ENCODE assay signal across 8 cellular contexts in genomic region chr5:138789771-138790242, GRCh38. TPM values are rescaled to one million over a fixed set of nuclear protein-coding genes. Genes with fewer than 3 reads are reported as not detected.
A peak's percentile ranks its signal among the peaks of the same experiment; 100 is the strongest.
DNase-seq lines count a peak whose midpoint lies in the region; ATAC-seq, FAIRE-seq and TF ChIP-seq lines count a peak whose summit lies in the region.

No MANE protein-coding gene starts in this region.

- peaks cover 28% of the 10 kb centered on the region for H3K4me1 Mint-ChIP-seq in endodermal cell
- H3K4me1 Mint-ChIP-seq in natural killer cell treated with Interleukin-12 subunit alpha and Interleukin-12 subunit beta and Interleukin-15 and Interleukin-18, amount 100 ng/mL, for 72 hours (ENCODE audit: low read depth in 2 of 2) = peaks cover 23 to 38% of the 10 kb centered on the region in 2 donors
- peaks cover 11% of the 10 kb centered on the region for H3K4me1 Mint-ChIP-seq in activated CD4-positive, alpha-beta memory T cell treated with anti-CD3 and anti-CD28 coated beads, Interleukin-2, amount 10 ng/mL, durations not matched to agents 7 days and 5 days
- peaks cover 15 to 24% of the 10 kb centered on the region in 2 donors for H3K4me1 Mint-ChIP-seq in effector memory CD8-positive, alpha-beta T cell (ENCODE audit: low read depth in 2 of 2)

- H3K9ac ChIP-seq in endodermal cell (ENCODE audit: extremely low read depth, low read length, poor library complexity, severe bottlenecking) = no peak overlapping the region

- no peaks in the 10 kb centered on the region for H3K9me3 ChIP-seq in endodermal cell (ENCODE audit: control insufficient read depth, low read length)

- H3K4me1 ChIP-seq in endodermal cell (ENCODE audit: control insufficient read depth, insufficient read depth, low read length) = no peaks in the 10 kb centered on the region

- no peak for TF ChIP-seq POLR2A in GM12892 (IDR thresholded peaks at IDR 0.05; ENCODE audit: low read depth, low read length)

- H3K4me3 ChIP-seq in BJ (ENCODE audit: low read depth, low read length) (no peak overlapping the region), endodermal cell (ENCODE audit: low read length) (no peak overlapping the region)

- CTCF ChIA-PET in BJ (lab: Yijun Ruan, JAX) = interaction anchor here (0.6 to 2.6 kb wide), 16 partner anchors 8 to 954 kb away, joined by 3 to 20 read pairs (median 5); no protein-coding TSS in a partner anchor
- CTCF ChIA-PET in activated CD4-positive, alpha-beta memory T cell treated with anti-CD3 and anti-CD28 coated beads, Interleukin-2, amount 10 ng/mL, durations not matched to agents 7 days and 5 days (lab: Charles Lee) = interaction anchor here (0.8 to 2.5 kb wide), 39 partner anchors 8 to 579 kb away, joined by 3 to 18 read pairs (median 4); no protein-coding TSS in a partner anchor

- no peaks in the 10 kb centered on the region for H3K27me3 Mint-ChIP-seq in endodermal cell (ENCODE audit: insufficient read depth)
- H3K27me3 Mint-ChIP-seq in natural killer cell treated with Interleukin-12 subunit alpha and Interleukin-12 subunit beta and Interleukin-15 and Interleukin-18, amount 100 ng/mL, for 72 hours = no peaks in the 10 kb centered on the region
- peaks cover 4% of the 10 kb centered on the region for H3K27me3 Mint-ChIP-seq in activated CD4-positive, alpha-beta memory T cell treated with anti-CD3 and anti-CD28 coated beads, Interleukin-2, amount 10 ng/mL, durations not matched to agents 7 days and 5 days
- H3K27me3 Mint-ChIP-seq in effector memory CD8-positive, alpha-beta T cell = no peaks in the 10 kb centered on the region

- DNase-seq in BJ (ENCODE audit: low read depth) (no peak), GM12892 (ENCODE audit: insufficient read length) (peak; percentile 19), NCI-H82 treated with DMSO at 0.1 percent for 48 hours (lab: John Stamatoyannopoulos, UW; ENCODE audit: unreplicated experiment) (peak; percentile 53), endodermal cell (peak; percentile 55)
- no peak for DNase-seq in natural killer cell treated with Interleukin-12 subunit alpha and Interleukin-12 subunit beta and Interleukin-15 and Interleukin-18, amount 100 ng/mL, for 72 hours (ENCODE audit: low spot score)
- no peak for DNase-seq in activated CD4-positive, alpha-beta memory T cell treated with anti-CD3 and anti-CD28 coated beads, Interleukin-2, amount 10 ng/mL, durations not matched to agents 7 days and 5 days
- DNase-seq in effector memory CD8-positive, alpha-beta T cell = no peak
- no peak for DNase-seq in activated CD8-positive, alpha-beta memory T cell treated with anti-CD3 and anti-CD28 coated beads, Interleukin-2, amount 50 U/mL, for 4 hours

- no peaks in the 10 kb centered on the region for H3K9me3 Mint-ChIP-seq in endodermal cell
- H3K9me3 Mint-ChIP-seq in natural killer cell treated with Interleukin-12 subunit alpha and Interleukin-12 subunit beta and Interleukin-15 and Interleukin-18, amount 100 ng/mL, for 72 hours = no peaks in the 10 kb centered on the region
- H3K9me3 Mint-ChIP-seq in activated CD4-positive, alpha-beta memory T cell treated with anti-CD3 and anti-CD28 coated beads, Interleukin-2, amount 10 ng/mL, durations not matched to agents 7 days and 5 days = no peaks in the 10 kb centered on the region
- no peaks in the 10 kb centered on the region for H3K9me3 Mint-ChIP-seq in effector memory CD8-positive, alpha-beta T cell

- H3K36me3 ChIP-seq in BJ (ENCODE audit: control insufficient read depth, insufficient read depth, low read length) (0 out of 2 replicates have a peak, but pooled peaks cover 4% of the 10 kb centered on the region), endodermal cell (ENCODE audit: control insufficient read depth, insufficient read depth, low read length) (peaks cover 71% of the 10 kb centered on the region)

- H3K27ac Mint-ChIP-seq in endodermal cell = no peak overlapping the region
- H3K27ac Mint-ChIP-seq in natural killer cell treated with Interleukin-12 subunit alpha and Interleukin-12 subunit beta and Interleukin-15 and Interleukin-18, amount 100 ng/mL, for 72 hours = no peak overlapping the region
- no peak overlapping the region for H3K27ac Mint-ChIP-seq in activated CD4-positive, alpha-beta memory T cell treated with anti-CD3 and anti-CD28 coated beads, Interleukin-2, amount 10 ng/mL, durations not matched to agents 7 days and 5 days
- no peak overlapping the region for H3K27ac Mint-ChIP-seq in effector memory CD8-positive, alpha-beta T cell

- POLR2A ChIA-PET in BJ (lab: Charles Lee) = no interaction called here
- POLR2A ChIA-PET in activated CD4-positive, alpha-beta memory T cell treated with anti-CD3 and anti-CD28 coated beads, Interleukin-2, amount 10 ng/mL, durations not matched to agents 7 days and 5 days (lab: Charles Lee) = no interaction called here

- FAIRE-seq in GM12892 (lab: Jason Lieb, UNC) = peak; percentile 92

- no peak overlapping the region for H3K27ac ChIP-seq in endodermal cell (ENCODE audit: low read depth, low read length)

- H3K36me3 Mint-ChIP-seq in endodermal cell (ENCODE audit: low read depth) = peaks cover 22% of the 10 kb centered on the region
- no peaks in the 10 kb centered on the region for H3K36me3 Mint-ChIP-seq in natural killer cell treated with Interleukin-12 subunit alpha and Interleukin-12 subunit beta and Interleukin-15 and Interleukin-18, amount 100 ng/mL, for 72 hours
- H3K36me3 Mint-ChIP-seq in activated CD4-positive, alpha-beta memory T cell treated with anti-CD3 and anti-CD28 coated beads, Interleukin-2, amount 10 ng/mL, durations not matched to agents 7 days and 5 days (ENCODE audit: low read depth) = no peaks in the 10 kb centered on the region
- peaks cover 4% of the 10 kb centered on the region for H3K36me3 Mint-ChIP-seq in effector memory CD8-positive, alpha-beta T cell (ENCODE audit: insufficient read depth)

- ATAC-seq in natural killer cell treated with Interleukin-12 subunit alpha and Interleukin-12 subunit beta and Interleukin-15 and Interleukin-18, amount 100 ng/mL, for 72 hours = no peak
- ATAC-seq in effector memory CD8-positive, alpha-beta T cell (replicated peaks) = no peak

- TF ChIP-seq CTCF in BJ (IDR thresholded peaks at IDR 0.05; ENCODE audit: insufficient read depth, low read depth, low read length) (peak; percentile 48), endodermal cell (conservative IDR thresholded peaks at IDR 0.05) (peak; percentile 88)

- H3K4me3 Mint-ChIP-seq in endodermal cell = no peak overlapping the region
- H3K4me3 Mint-ChIP-seq in natural killer cell treated with Interleukin-12 subunit alpha and Interleukin-12 subunit beta and Interleukin-15 and Interleukin-18, amount 100 ng/mL, for 72 hours = peak overlapping the region; percentile 4
- no peak overlapping the region for H3K4me3 Mint-ChIP-seq in activated CD4-positive, alpha-beta memory T cell treated with anti-CD3 and anti-CD28 coated beads, Interleukin-2, amount 10 ng/mL, durations not matched to agents 7 days and 5 days
- no peak overlapping the region for H3K4me3 Mint-ChIP-seq in effector memory CD8-positive, alpha-beta T cell

- H3K27me3 ChIP-seq in BJ (ENCODE audit: control insufficient read depth, insufficient read depth, low read length) = no peaks in the 10 kb centered on the region
- no peaks in the 10 kb centered on the region for H3K27me3 ChIP-seq in endodermal cell (ENCODE audit: control insufficient read depth, insufficient read depth, low read length, poor library complexity, severe bottlenecking)

RNA-seq across cellular contexts. Expression of gene CTNNA1, which starts 36.6 kb away (rescaled TPM):
- polyA plus RNA-seq in BJ (2011; rRNA removed) = 122 and 169 TPM in 2 replicates
- 169 and 278 TPM in 2 replicates for polyA minus RNA-seq in BJ (2011; rRNA and poly(A)+ RNA removed)
- polyA plus RNA-seq in GM12892 (2012; ENCODE audit: missing spikeins) = 61.9 TPM
- 100 to 1,000 TPM; 298 to 305 TPM for total RNA-seq in endodermal cell
- 251 TPM for polyA plus RNA-seq in endodermal cell (2013, experiment 1 of 2)
- polyA plus RNA-seq in endodermal cell (2013, experiment 2 of 2) = 256 TPM
- 10 to 100 TPM; 50.6 to 65.8 TPM for total RNA-seq in natural killer cell treated with Interleukin-12 subunit alpha and Interleukin-12 subunit beta and Interleukin-15 and Interleukin-18, amount 100 ng/mL, for 72 hours
- 10 to 100 TPM; 79.8 to 90.5 TPM for total RNA-seq in activated CD4-positive, alpha-beta memory T cell treated with anti-CD3 and anti-CD28 coated beads, Interleukin-2, amount 10 ng/mL, durations not matched to agents 7 days and 5 days

Comparison
In these comparisons a context has a peak if more than half of its experiments do, and no peak if none do; other contexts are left out.
1. DNase-seq: peak in GM12892 (single experiment), NCI-H82 treated with DMSO at 0.1 percent for 48 hours (single experiment) and endodermal cell (single experiment); none in BJ (single experiment), natural killer cell treated with Interleukin-12 subunit alpha and Interleukin-12 subunit beta and Interleukin-15 and Interleukin-18, amount 100 ng/mL, for 72 hours (single experiment), activated CD4-positive, alpha-beta memory T cell treated with anti-CD3 and anti-CD28 coated beads, Interleukin-2, amount 10 ng/mL, durations not matched to agents 7 days and 5 days (single experiment), effector memory CD8-positive, alpha-beta T cell (0 of 3) and activated CD8-positive, alpha-beta memory T cell treated with anti-CD3 and anti-CD28 coated beads, Interleukin-2, amount 50 U/mL, for 4 hours (single experiment).